In genomic region chr2:237739101-237739500, GRCh38 we compare ENCODE assay signal across 11 cellular contexts. TPM values are rescaled to one million over a fixed set of nuclear protein-coding genes. Genes with fewer than 3 reads are reported as not detected.
DNase-seq lines count a peak whose midpoint lies in the region; ATAC-seq and TF ChIP-seq lines count a peak whose summit lies in the region.
"Had no signal": no experiment of that assay in that cellular context is flagged by ENCODE, and none has a peak within 500 bp of the region (broad histone marks: within the 10 kb centered on the region; RNA-seq: fewer than 3 reads in every experiment).

No MANE protein-coding gene starts in this region.

- no peaks in the 10 kb centered on the region for H3K27me3 Mint-ChIP-seq in CD4-positive, alpha-beta memory T cell
- H3K27me3 Mint-ChIP-seq in central memory CD8-positive, alpha-beta T cell, result no peaks in the 10 kb centered on the region
- H3K27me3 Mint-ChIP-seq: activated CD4-positive, alpha-beta T cell treated with anti-CD3 and anti-CD28 coated beads, Interleukin-2, amount 10 ng/mL, durations not matched to agents 24 days and 14 days had no signal

- peaks cover 24% of the 10 kb centered on the region for H3K4me1 ChIP-seq in CD4-positive, alpha-beta memory T cell (ENCODE audit: insufficient read depth, low read length)
- H3K4me1 ChIP-seq in gastrocnemius medialis, result peaks cover 81 to 82% of the 10 kb centered on the region in 2 donors

- H3K4me3 ChIP-seq in CD4-positive, alpha-beta memory T cell (ENCODE audit: low read length in 2 of 2), result no peak overlapping the region
- H3K4me3 ChIP-seq in gastrocnemius medialis (peak overlapping the region in 3 of 4 donors; percentile 15 to 30 (median 20)), MG63 (no peak overlapping the region)
- H3K4me3 ChIP-seq: GM12878 had no signal

- no peaks in the 10 kb centered on the region for H3K27me3 ChIP-seq in CD4-positive, alpha-beta memory T cell (ENCODE audit: insufficient read depth, low read length)
- no peaks in the 10 kb centered on the region for H3K27me3 ChIP-seq in gastrocnemius medialis
- H3K27me3 ChIP-seq in MG63, result no peaks in the 10 kb centered on the region

- H3K4me1 Mint-ChIP-seq in CD4-positive, alpha-beta memory T cell, result peaks cover 37 to 76% (median 61%) of the 10 kb centered on the region in 4 donors
- peaks cover 72% of the 10 kb centered on the region for H3K4me1 Mint-ChIP-seq in central memory CD8-positive, alpha-beta T cell

- POLR2A ChIA-PET in CD4-positive, alpha-beta memory T cell (lab: Charles Lee; ENCODE audit: partially characterized antibody), result interaction anchor here (2.8 kb wide), 1 partner anchor 65 kb away, joined by 13 read pairs; no protein-coding TSS in a partner anchor

- no peak for DNase-seq in CD4-positive, alpha-beta memory T cell
- DNase-seq in central memory CD8-positive, alpha-beta T cell (ENCODE audit: low spot score in 2 of 2), result no peak
- DNase-seq in left kidney (ENCODE audit: low read depth, low spot score) (peak; percentile 26), gastrocnemius medialis (peak; percentile 72 to 93), MG63 (no peak), NCI-H2107 (lab: John Stamatoyannopoulos, UW) (no peak)
- DNase-seq in activated CD4-positive, alpha-beta T cell treated with anti-CD3 and anti-CD28 coated beads, Interleukin-2, amount 50 U/mL, for 4 hours, result no peak
- DNase-seq: activated CD4-positive, alpha-beta T cell treated with anti-CD3 and anti-CD28 coated beads, Interleukin-2, amount 10 ng/mL, durations not matched to agents 24 days and 14 days; cerebellar nuclear complex had no signal

- intact Hi-C loops in CD4-positive, alpha-beta memory T cell (cut with micrococcal nuclease), result no loop called here
- intact Hi-C loops in gastrocnemius medialis (cut with DNase I; ENCODE audit: low total_unique reads), result no loop called here

- no peak overlapping the region for H3K27ac ChIP-seq in CD4-positive, alpha-beta memory T cell (ENCODE audit: low read depth, low read length)
- peak overlapping the region; percentile 80 to 89 (median 87) for H3K27ac ChIP-seq in gastrocnemius medialis

- ATAC-seq in central memory CD8-positive, alpha-beta T cell (replicated peaks; ENCODE audit: extremely low read depth, poor library complexity, severe bottlenecking), result no peak
- peak; percentile 95 to 96 for ATAC-seq in gastrocnemius medialis
- ATAC-seq in HG02759 (IDR thresholded peaks at IDR 0.05; ENCODE audit: unreplicated experiment), result no peak
- ATAC-seq: GM12878 had no signal

- peaks cover 15 to 58% of the 10 kb centered on the region in 2 donors for H3K36me3 Mint-ChIP-seq in CD4-positive, alpha-beta memory T cell
- peaks cover 28% of the 10 kb centered on the region for H3K36me3 Mint-ChIP-seq in central memory CD8-positive, alpha-beta T cell (ENCODE audit: insufficient read depth)

- H3K27ac Mint-ChIP-seq in CD4-positive, alpha-beta memory T cell, result peak overlapping the region in 6 of 7 donors; percentile 38 to 78 (median 60)
- H3K27ac Mint-ChIP-seq in central memory CD8-positive, alpha-beta T cell (ENCODE audit: low read depth), result peak overlapping the region; percentile 89
- H3K27ac Mint-ChIP-seq: activated CD4-positive, alpha-beta T cell treated with anti-CD3 and anti-CD28 coated beads, Interleukin-2, amount 10 ng/mL, durations not matched to agents 24 days and 14 days had no signal

- no peaks in the 10 kb centered on the region for H3K9me3 Mint-ChIP-seq in CD4-positive, alpha-beta memory T cell
- no peaks in the 10 kb centered on the region for H3K9me3 Mint-ChIP-seq in central memory CD8-positive, alpha-beta T cell
- H3K9me3 Mint-ChIP-seq: activated CD4-positive, alpha-beta T cell treated with anti-CD3 and anti-CD28 coated beads, Interleukin-2, amount 10 ng/mL, durations not matched to agents 24 days and 14 days had no signal

- no peak overlapping the region for H3K4me3 Mint-ChIP-seq in CD4-positive, alpha-beta memory T cell
- no peak overlapping the region for H3K4me3 Mint-ChIP-seq in central memory CD8-positive, alpha-beta T cell
- H3K4me3 Mint-ChIP-seq: activated CD4-positive, alpha-beta T cell treated with anti-CD3 and anti-CD28 coated beads, Interleukin-2, amount 10 ng/mL, durations not matched to agents 24 days and 14 days had no signal

- CTCF ChIA-PET in CD4-positive, alpha-beta memory T cell (lab: Charles Lee; ENCODE audit: partially characterized antibody), result interaction anchor here (1.3 to 12.4 kb wide), 3 partner anchors 10 to 67 kb away, joined by 4 to 434 read pairs (median 20); no protein-coding TSS in a partner anchor

- H3K36me3 ChIP-seq in CD4-positive, alpha-beta memory T cell (ENCODE audit: insufficient read depth, low read length), result peaks cover 15% of the 10 kb centered on the region
- H3K36me3 ChIP-seq in gastrocnemius medialis (peaks cover 0 to 9% of the 10 kb centered on the region in 2 donors), MG63 (peaks cover 16% of the 10 kb centered on the region)

- in situ Hi-C loops in gastrocnemius medialis (cut with MboI; ENCODE audit: low sequenced_read_pairs in 4 of 4), result no loop called here

- TF ChIP-seq POLR2A in gastrocnemius medialis (IDR thresholded peaks at IDR 0.05), result peak in 1 of 2 donors; percentile 35

- TF ChIP-seq CTCF in gastrocnemius medialis (IDR thresholded peaks at IDR 0.05 in 4 of 5, conservative IDR thresholded peaks at IDR 0.05 in 1 of 5), result peak in 1 of 5 experiments; percentile 26

- no peaks in the 10 kb centered on the region for H3K9me3 ChIP-seq in CD4-positive, alpha-beta memory T cell (ENCODE audit: control insufficient read depth in 1 of 2, low read length in 2 of 2)
- H3K9me3 ChIP-seq in gastrocnemius medialis (no peaks in the 10 kb centered on the region), MG63 (no peaks in the 10 kb centered on the region)

RNA-seq across cellular contexts. Expression of gene RBM44, which starts 59.5 kb away (rescaled TPM):
- 1 to 10 TPM in 1 of 2 experiments, under 1 TPM in 1; 0.61 to 1.1 TPM for total RNA-seq in CD4-positive, alpha-beta memory T cell
- under 1 TPM; 0.17 to 0.33 TPM for polyA plus RNA-seq in CD4-positive, alpha-beta memory T cell
- total RNA-seq in gastrocnemius medialis, result under 1 TPM; 0.07 to 0.51 (median 0.26) TPM
- 0.20 TPM in 1 of 2 replicates, not detected in the other for total RNA-seq in MG63 (2014; rRNA removed; shearing (Covaris generic); ENCODE audit: low replicate concordance)

Comparison
In these comparisons a context has a peak if more than half of its experiments do, and no peak if none do; other contexts are left out.
1. DNase-seq: peak in left kidney (single experiment) and gastrocnemius medialis (2 of 2); none in CD4-positive, alpha-beta memory T cell (0 of 5), central memory CD8-positive, alpha-beta T cell (0 of 2), MG63 (single experiment), activated CD4-positive, alpha-beta T cell treated with anti-CD3 and anti-CD28 coated beads, Interleukin-2, amount 50 U/mL, for 4 hours (0 of 2) and NCI-H2107 (single experiment).
2. H3K4me3 ChIP-seq: peak in gastrocnemius medialis (3 of 4); none in CD4-positive, alpha-beta memory T cell (0 of 2) and MG63 (single experiment).
3. ATAC-seq: peak in gastrocnemius medialis (2 of 2); none in central memory CD8-positive, alpha-beta T cell (single experiment) and HG02759 (single experiment).